Comparison of ENCODE assay signal across 16 cellular contexts in genomic region chr4:132818091-132818490, GRCh38.
A peak's percentile ranks its signal among the peaks of the same experiment; 100 is the strongest.
DNase-seq lines count a peak whose midpoint lies in the region; ATAC-seq and TF ChIP-seq lines count a peak whose summit lies in the region.
"Had no signal": no experiment of that assay in that cellular context is flagged by ENCODE, and none has a peak within 500 bp of the region (broad histone marks: within the 10 kb centered on the region; RNA-seq: fewer than 3 reads in every experiment).

No MANE protein-coding gene starts in this region.

- no peak for ATAC-seq in HG03439 (IDR thresholded peaks at IDR 0.05; ENCODE audit: unreplicated experiment)
- ATAC-seq: right cardiac atrium had no signal

- H3K4me1 ChIP-seq in BE2C (no peaks in the 10 kb centered on the region), HUES48 (ENCODE audit: control insufficient read depth, insufficient read depth, low read length) (no peaks in the 10 kb centered on the region)
- H3K4me1 ChIP-seq: vagina had no signal

- no peaks in the 10 kb centered on the region for H3K36me3 ChIP-seq in BE2C
- no peaks in the 10 kb centered on the region for H3K36me3 ChIP-seq in HUES48 (ENCODE audit: control insufficient read depth, insufficient read depth, low read length)
- H3K36me3 ChIP-seq: vagina had no signal

- H3K9me3 ChIP-seq in BE2C (no peaks in the 10 kb centered on the region), HUES48 (ENCODE audit: control insufficient read depth, insufficient read depth, low read length) (no peaks in the 10 kb centered on the region)
- H3K9me3 ChIP-seq: vagina had no signal

- peak overlapping the region; percentile 57; the same call in 1 of the 2 replicates for H3K9ac ChIP-seq in HUES48 (ENCODE audit: low read depth, low read length)

- H3K27ac ChIP-seq in HUES48 (ENCODE audit: low read depth, low read length), result no peak overlapping the region
- H3K27ac ChIP-seq in VCaP, result no peak overlapping the region
- H3K27ac ChIP-seq: coronary artery, vagina had no signal

- no peak overlapping the region for H3K4me3 ChIP-seq in BE2C (ENCODE audit: low read depth, low read length)
- peak overlapping the region; percentile 50 for H3K4me3 ChIP-seq in HUES48 (ENCODE audit: low read depth, low read length)
- H3K4me3 ChIP-seq: coronary artery, vagina had no signal

- TF ChIP-seq CTCF in BE2C (IDR thresholded peaks at IDR 0.05; ENCODE audit: low read depth, low read length) (no peak), VCaP (conservative IDR thresholded peaks at IDR 0.05) (peak; percentile 36)

- DNase-seq in BE2C (peak; percentile 13), iPS-NIHi7 (ENCODE audit: extremely low spot score) (peak; percentile 46), NCI-H526 treated with DMSO at 0.1 percent for 48 hours (lab: John Stamatoyannopoulos, UW) (no peak), HPDE6-E6E7 (ENCODE audit: extremely low spot score) (no peak), DMS79 (lab: John Stamatoyannopoulos, UW) (no peak)
- DNase-seq: activated CD4-positive, alpha-beta T cell treated with anti-CD3 and anti-CD28 coated beads for 1 hour; activated naive CD4-positive, alpha-beta T cell; aorta; kidney; T-helper 2 cell had no signal

- no peaks in the 10 kb centered on the region for H3K27me3 ChIP-seq in BE2C
- H3K27me3 ChIP-seq in HUES48 (ENCODE audit: control insufficient read depth, insufficient read depth, low read length), result no peaks in the 10 kb centered on the region
- H3K27me3 ChIP-seq: vagina had no signal

Comparison
In these comparisons a context has a peak if more than half of its experiments do, and no peak if none do; other contexts are left out.
1. DNase-seq: peak in BE2C (single experiment) and iPS-NIHi7 (single experiment); none in NCI-H526 treated with DMSO at 0.1 percent for 48 hours (single experiment), HPDE6-E6E7 (single experiment) and DMS79 (single experiment).